ENCODE assay signal across 8 cellular contexts in genomic region chr2:71299507-71299906, GRCh38. TPM values are rescaled to one million over a fixed set of nuclear protein-coding genes. Genes with fewer than 3 reads are reported as not detected.
DNase-seq lines count a peak whose midpoint lies in the region; ATAC-seq and TF ChIP-seq lines count a peak whose summit lies in the region.

No MANE protein-coding gene starts in this region.

- CTCF ChIA-PET in AG04450 (lab: Charles Lee): interaction anchor here (0.6 to 5.6 kb wide), 68 partner anchors 8 to 1446 kb away, joined by 3 to 467 read pairs (median 4); partner anchors contain the start of genes DYSF, PAIP2B and ZNF638
- CTCF ChIA-PET in PC-3 (lab: Charles Lee): interaction anchor here (0.5 to 2.0 kb wide), 10 partner anchors 17 to 211 kb away, joined by 3 to 29 read pairs (median 6); partner anchors contain the start of genes PAIP2B and ZNF638

- H2AFZ ChIP-seq in PC-3 (ENCODE audit: low read length): no peak overlapping the region

- H3K4me3 ChIP-seq in AG04450 (ENCODE audit: low read depth, low read length): no peak overlapping the region
- H3K4me3 ChIP-seq in PC-3 (ENCODE audit: low read length): no peak overlapping the region
- H3K4me3 ChIP-seq in esophagus squamous epithelium: no peak overlapping the region
- H3K4me3 ChIP-seq in prostate gland: no peak overlapping the region

- H3K36me3 Mint-ChIP-seq in activated T-helper 2 cell treated with anti-CD3 and anti-CD28 coated beads, Interferon-gamma antibody, Interleukin-2, Interleukin-4, amounts not matched to agents 10 μg/mL and 5 μg/mL and 100 μg/mL, durations not matched to agents 14 hours and 24 hours and 36 hours (ENCODE audit: low read depth): no peaks in the 10 kb centered on the region

- no peak overlapping the region for H3K27ac ChIP-seq in AG04450 (ENCODE audit: low read depth, low read length)
- H3K27ac ChIP-seq in PC-3 (ENCODE audit: low read length): no peak overlapping the region
- no peak overlapping the region for H3K27ac ChIP-seq in esophagus squamous epithelium
- H3K27ac ChIP-seq in prostate gland: no peak overlapping the region

- no peaks in the 10 kb centered on the region for H3K9me2 ChIP-seq in PC-3 (replicated peaks; ENCODE audit: low read length)

- peaks cover 8% of the 10 kb centered on the region for H3K27me3 ChIP-seq in AG04450 (ENCODE audit: control insufficient read depth, insufficient read depth, low read length)
- H3K27me3 ChIP-seq in PC-3 (ENCODE audit: low read length): no peaks in the 10 kb centered on the region
- H3K27me3 ChIP-seq in esophagus squamous epithelium: no peaks in the 10 kb centered on the region
- no peaks in the 10 kb centered on the region for H3K27me3 ChIP-seq in prostate gland (replicated peaks; ENCODE audit: insufficient read depth)

- no peaks in the 10 kb centered on the region for H3K4me1 Mint-ChIP-seq in activated T-helper 2 cell treated with anti-CD3 and anti-CD28 coated beads, Interferon-gamma antibody, Interleukin-2, Interleukin-4, amounts not matched to agents 10 μg/mL and 5 μg/mL and 100 μg/mL, durations not matched to agents 14 hours and 24 hours and 36 hours (ENCODE audit: low read depth)

- no peaks in the 10 kb centered on the region for H3K4me1 ChIP-seq in PC-3 (ENCODE audit: insufficient read depth, low read length)
- H3K4me1 ChIP-seq in esophagus squamous epithelium: no peaks in the 10 kb centered on the region
- H3K4me1 ChIP-seq in prostate gland (replicated peaks): no peaks in the 10 kb centered on the region

- H3K27ac Mint-ChIP-seq in activated T-helper 2 cell treated with anti-CD3 and anti-CD28 coated beads, Interferon-gamma antibody, Interleukin-2, Interleukin-4, amounts not matched to agents 10 μg/mL and 5 μg/mL and 100 μg/mL, durations not matched to agents 14 hours and 24 hours and 36 hours: no peak overlapping the region

- no peak for DNase-seq in AG04450 (ENCODE audit: low read depth, low spot score)
- peak; percentile 39 for DNase-seq in GM10266 (ENCODE audit: extremely low spot score)
- peak; percentile 71 for DNase-seq in PC-3
- DNase-seq in esophagus squamous epithelium (lab: John Stamatoyannopoulos, UW): no peak
- DNase-seq in prostate gland (ENCODE audit: low spot score): no peak
- DNase-seq in activated T-helper 2 cell treated with anti-CD3 and anti-CD28 coated beads, Interferon-gamma antibody, Interleukin-2, Interleukin-4, amounts not matched to agents 10 μg/mL and 5 μg/mL and 100 μg/mL, durations not matched to agents 14 hours and 24 hours and 36 hours (ENCODE audit: low spot score): no peak
- no peak for DNase-seq in kidney glomerular epithelial cell (lab: John Stamatoyannopoulos, UW)

- 57 to 61% methylated on average over 2 of the region's 2 CpGs for WGBS in esophagus squamous epithelium, 2 donors
- 61% methylated on average over 2 of the region's 2 CpGs for WGBS in prostate gland

- ATAC-seq in PC-3 (no peak), HG03097 (IDR thresholded peaks at IDR 0.05; ENCODE audit: low FRiP score, unreplicated experiment) (no peak)

- H3K27me3 Mint-ChIP-seq in activated T-helper 2 cell treated with anti-CD3 and anti-CD28 coated beads, Interferon-gamma antibody, Interleukin-2, Interleukin-4, amounts not matched to agents 10 μg/mL and 5 μg/mL and 100 μg/mL, durations not matched to agents 14 hours and 24 hours and 36 hours (ENCODE audit: low read depth): peaks cover 3% of the 10 kb centered on the region

- 0 out of 2 replicates have a peak, but pooled peaks cover 3% of the 10 kb centered on the region for H4K20me1 ChIP-seq in PC-3 (ENCODE audit: low read length)

- H3F3A ChIP-seq in PC-3 (ENCODE audit: low read length, unreplicated experiment): peaks cover 4% of the 10 kb centered on the region

- H3K36me3 ChIP-seq in PC-3 (ENCODE audit: low read depth, low read length): no peaks in the 10 kb centered on the region
- H3K36me3 ChIP-seq in esophagus squamous epithelium: no peaks in the 10 kb centered on the region
- no peaks in the 10 kb centered on the region for H3K36me3 ChIP-seq in prostate gland

- no TSS peak for BruUV-seq in PC-3 (replicated peaks; lab: Mats Ljungman, UMichigan)

- no peak for TF ChIP-seq POLR2A in esophagus squamous epithelium (IDR thresholded peaks at IDR 0.05)
- TF ChIP-seq POLR2A in prostate gland (IDR thresholded peaks at IDR 0.05): no peak

- no peak overlapping the region for H3K4me3 Mint-ChIP-seq in activated T-helper 2 cell treated with anti-CD3 and anti-CD28 coated beads, Interferon-gamma antibody, Interleukin-2, Interleukin-4, amounts not matched to agents 10 μg/mL and 5 μg/mL and 100 μg/mL, durations not matched to agents 14 hours and 24 hours and 36 hours (ENCODE audit: low read depth)

- H3K9ac ChIP-seq in PC-3 (ENCODE audit: low read length): no peak overlapping the region

- no peak overlapping the region for H3K4me2 ChIP-seq in PC-3 (ENCODE audit: low read length)

- H3K9me3 Mint-ChIP-seq in activated T-helper 2 cell treated with anti-CD3 and anti-CD28 coated beads, Interferon-gamma antibody, Interleukin-2, Interleukin-4, amounts not matched to agents 10 μg/mL and 5 μg/mL and 100 μg/mL, durations not matched to agents 14 hours and 24 hours and 36 hours: no peaks in the 10 kb centered on the region

- H3K9me3 ChIP-seq in AG04450 (ENCODE audit: control insufficient read depth, insufficient read depth, low read length) (no peaks in the 10 kb centered on the region), PC-3 (ENCODE audit: low read length) (no peaks in the 10 kb centered on the region), esophagus squamous epithelium (no peaks in the 10 kb centered on the region), prostate gland (no peaks in the 10 kb centered on the region)

- POLR2A ChIA-PET in AG04450 (lab: Yijun Ruan, JAX) (interaction anchor here (0.9 to 2.0 kb wide), 2 partner anchors 32 to 86 kb away, joined by 3 to 10 read pairs; partner anchors contain the start of gene ZNF638), PC-3 (lab: Charles Lee; ENCODE audit: unreplicated experiment) (interaction anchor here (0.6 to 1.0 kb wide), 3 partner anchors 32 to 213 kb away, joined by 3 to 23 read pairs (median 4); partner anchors contain the start of genes DYSF and ZNF638)

- H3K79me2 ChIP-seq in PC-3 (ENCODE audit: low read length): peaks cover 11% of the 10 kb centered on the region; the same call in 1 of the 2 replicates

- peak; percentile 78 for TF ChIP-seq CTCF in AG04450 (IDR thresholded peaks at IDR 0.05; ENCODE audit: low read depth, low read length)
- TF ChIP-seq CTCF in GM10266 (IDR thresholded peaks at IDR 0.05; ENCODE audit: control insufficient read depth, insufficient read depth, low read depth, missing control alignments): peak; percentile 60
- TF ChIP-seq CTCF in PC-3 (conservative IDR thresholded peaks at IDR 0.05; ENCODE audit: low read depth, low read length): peak; percentile 79
- peak; percentile 39 to 77 (median 64) for TF ChIP-seq CTCF in esophagus squamous epithelium (IDR thresholded peaks at IDR 0.05)
- peak; percentile 30 to 84 (median 70) for TF ChIP-seq CTCF in prostate gland (IDR thresholded peaks at IDR 0.05)

- intact Hi-C loops in PC-3 (cut with micrococcal nuclease): loop anchor here (1.0 kb wide), 2 partner anchors 32 to 211 kb away; partner anchors contain the start of gene ZNF638
- intact Hi-C loops in esophagus squamous epithelium (cut with DNase I): no loop called here
- intact Hi-C loops in prostate gland (cut with DNase I): loop anchor here (1.0 kb wide), 1 partner anchor 211 kb away; no protein-coding TSS in a partner anchor
- intact Hi-C loops in activated T-helper 2 cell treated with anti-CD3 and anti-CD28 coated beads, Interferon-gamma antibody, Interleukin-2, Interleukin-4, amounts not matched to agents 10 μg/mL and 5 μg/mL and 100 μg/mL, durations not matched to agents 14 hours and 24 hours and 36 hours (cut with micrococcal nuclease): loop anchor here (1.0 kb wide), 1 partner anchor 211 kb away; no protein-coding TSS in a partner anchor

RNA-seq across cellular contexts. Expression of gene ZNF638, which starts 32.1 kb away (rescaled TPM):
- polyA plus RNA-seq in AG04450 (2011; rRNA removed): 75.3 and 105 TPM in 2 replicates
- polyA minus RNA-seq in AG04450 (2011; rRNA and poly(A)+ RNA removed): 125 and 171 TPM in 2 replicates
- total RNA-seq in PC-3 (2014; rRNA removed): 82.9 and 93.2 TPM in 2 replicates
- 100 to 1,000 TPM in 1 of 4 donors, 10 to 100 TPM in 3; 67.3 to 133 (median 79.2) TPM for total RNA-seq in esophagus squamous epithelium
- 100 to 1,000 TPM; 137 to 164 TPM for total RNA-seq in prostate gland
- total RNA-seq in activated T-helper 2 cell treated with anti-CD3 and anti-CD28 coated beads, Interferon-gamma antibody, Interleukin-2, Interleukin-4, amounts not matched to agents 10 μg/mL and 5 μg/mL and 100 μg/mL, durations not matched to agents 14 hours and 24 hours and 36 hours: 96.5 and 97.6 TPM in 2 replicates

Comparison
In these comparisons a context has a peak if more than half of its experiments do, and no peak if none do; other contexts are left out.
1. DNase-seq: peak in GM10266 (single experiment) and PC-3 (single experiment); none in AG04450 (single experiment), esophagus squamous epithelium (single experiment), prostate gland (single experiment), activated T-helper 2 cell treated with anti-CD3 and anti-CD28 coated beads, Interferon-gamma antibody, Interleukin-2, Interleukin-4, amounts not matched to agents 10 μg/mL and 5 μg/mL and 100 μg/mL, durations not matched to agents 14 hours and 24 hours and 36 hours (single experiment) and kidney glomerular epithelial cell (single experiment).
2. Peak in every context shown above with its lines, with median percentiles within 50 percentile points of each other: CTCF ChIP-seq.